ENCODE assay signal across 29 cellular contexts in the genomic region with DNA sequence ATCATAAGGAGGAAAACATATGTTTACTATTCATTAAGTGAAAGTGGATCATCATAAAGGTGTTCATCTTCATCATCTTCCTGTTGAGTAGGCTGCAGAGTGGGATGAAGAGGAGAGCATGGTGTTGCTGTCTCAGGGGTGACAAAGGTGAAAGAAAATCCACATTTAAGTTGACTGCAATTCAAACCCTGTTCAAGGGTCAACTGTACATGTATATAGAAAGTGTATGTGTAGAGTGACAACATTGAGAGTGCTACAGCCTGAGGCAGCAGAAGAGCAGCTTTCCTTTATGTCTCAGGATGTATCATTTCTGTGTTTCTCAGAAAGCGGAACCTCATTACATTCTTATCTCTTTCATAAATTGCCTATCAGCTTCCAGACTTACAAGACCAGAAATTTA. TPM values are rescaled to one million over a fixed set of nuclear protein-coding genes. Genes with fewer than 3 reads are reported as not detected.
"Had no signal": no experiment of that assay in that cellular context is flagged by ENCODE, and none has a peak within 500 bp of the region (broad histone marks: within the 10 kb centered on the region; RNA-seq: fewer than 3 reads in every experiment).

No MANE protein-coding gene starts in this region.

- DNase-seq: activated CD4-positive, alpha-beta memory T cell treated with anti-CD3 and anti-CD28 coated beads, Interleukin-2, amount 10 ng/mL, durations not matched to agents 7 days and 5 days; activated CD4-positive, alpha-beta T cell treated with anti-CD3 and anti-CD28 coated beads for 4 hours; activated CD8-positive, alpha-beta memory T cell treated with anti-CD3 and anti-CD28 coated beads for 24 hours; activated CD8-positive, alpha-beta memory T cell treated with anti-CD3 and anti-CD28 coated beads, Interleukin-2, amount 10 ng/mL, durations not matched to agents 7 days and 5 days; activated CD8-positive, alpha-beta memory T cell treated with anti-CD3 and anti-CD28 coated beads, Interleukin-2, amount 50 U/mL, for 48 hours; activated effector memory CD4-positive, alpha-beta T cell treated with Interleukin-2 at 50 U/mL for 16 hours; activated naive CD4-positive, alpha-beta T cell treated with anti-CD3 and anti-CD28 coated beads, Interleukin-2, amount 10 ng/mL, durations not matched to agents 7 days and 5 days; activated naive CD8-positive, alpha-beta T cell treated with anti-CD3 and anti-CD28 coated beads, Interleukin-2, amount 50 U/mL, for 24 hours; anterior cingulate cortex; central memory CD4-positive, alpha-beta T cell; NCI-H1092 treated with DMSO at 0.1 percent for 48 hours; NCI-H1417; NCI-H146; NCI-H187 treated with DMSO at 0.1 percent for 48 hours; NCI-H2081; NCI-H2171 treated with DMSO at 0.1 percent for 48 hours; NCI-H2227 treated with DMSO at 0.1 percent for 48 hours; NCI-H446 treated with DMSO at 0.1 percent for 48 hours; NCI-H524; NCI-H69; PC-3; Peyer's patch; RPMI8226; SHP77 treated with DMSO at 0.1 percent for 48 hours; SK-N-SH had no signal

- H3K27ac ChIP-seq: Peyer's patch, SJSA1 had no signal

- H3K4me2 ChIP-seq: SK-N-SH had no signal

- H3K9me3 ChIP-seq: Peyer's patch, SJSA1, SK-N-SH had no signal

- H3K27me3 ChIP-seq: Peyer's patch, SJSA1 had no signal

- H3K4me3 ChIP-seq: Peyer's patch, SJSA1 had no signal

- ATAC-seq: activated CD4-positive, CD25-positive, alpha-beta regulatory T cell treated with anti-CD3 and anti-CD28 coated beads, Interleukin-2, amount 50 U/mL, for 24 hours; activated CD8-positive, alpha-beta memory T cell treated with anti-CD3 and anti-CD28 coated beads, Interleukin-2, amount 10 ng/mL, durations not matched to agents 7 days and 5 days; activated naive CD8-positive, alpha-beta T cell treated with anti-CD3 and anti-CD28 coated beads, Interleukin-2, amount 50 U/mL, for 24 hours; PC-3 had no signal

- H3K36me3 ChIP-seq: Peyer's patch, SJSA1 had no signal

- H3K9ac ChIP-seq: SK-N-SH had no signal

- FAIRE-seq: bronchial epithelial cell, TTC549 had no signal

- H3K4me1 ChIP-seq: Peyer's patch, SJSA1 had no signal

RNA-seq across cellular contexts. Expression of gene MYLK3, which starts 41.5 kb away (rescaled TPM):
- total RNA-seq: activated CD8-positive, alpha-beta memory T cell treated with anti-CD3 and anti-CD28 coated beads, Interleukin-2, amount 10 ng/mL, durations not matched to agents 7 days and 5 days; Peyer's patch had no signal
